11 cellular contexts compared by ENCODE assay signal in genomic region chr20:17875106-17875980, GRCh38.
DNase-seq lines count a peak whose midpoint lies in the region; ATAC-seq and TF ChIP-seq lines count a peak whose summit lies in the region.
"Had no signal": no experiment of that assay in that cellular context is flagged by ENCODE, and none has a peak within 500 bp of the region (broad histone marks: within the 10 kb centered on the region; RNA-seq: fewer than 3 reads in every experiment).

No MANE protein-coding gene starts in this region.

- H3K9ac ChIP-seq in mesendoderm (ENCODE audit: low read length): no peak overlapping the region

- WGBS in mesendoderm (ENCODE audit: extremely low coverage, insufficient coverage, low lambda C conversion rate): no CpG with 5 or more reads among the region's 15 CpGs

- no peak overlapping the region for H2BK5ac ChIP-seq in mesendoderm (ENCODE audit: low read length)

- H3K27ac ChIP-seq in Peyer's patch (peak overlapping the region in 3 of 4 donors; percentile 73 to 91 (median 85)), mesendoderm (ENCODE audit: low read depth, low read length) (no peak overlapping the region)

- no peak overlapping the region for H3K4me3 ChIP-seq in AG09309 (ENCODE audit: control insufficient read depth, low read depth, low read length)
- peak overlapping the region in 1 of 4 donors; percentile 10 for H3K4me3 ChIP-seq in Peyer's patch
- H3K4me3 ChIP-seq in fibroblast of the aortic adventitia (ENCODE audit: low read depth, low read length): no peak overlapping the region
- no peak overlapping the region for H3K4me3 ChIP-seq in mesendoderm (ENCODE audit: low read length)

- peak; percentile 57 for DNase-seq in AG09309 (ENCODE audit: low read depth)
- DNase-seq in Peyer's patch: peak in 2 of 3 donors; percentile 94 to 96
- peak; percentile 94 for DNase-seq in fibroblast of the aortic adventitia (ENCODE audit: low read depth)
- DNase-seq in omental fat pad (ENCODE audit: low spot score): peak; percentile 43
- no peak for DNase-seq in mesendoderm
- DNase-seq in effector CD8-positive, alpha-beta T cell (lab: John Stamatoyannopoulos, UW): no peak
- no peak for DNase-seq in NCI-H526 treated with DMSO at 0.1 percent for 48 hours (lab: John Stamatoyannopoulos, UW)
- DNase-seq: activated CD8-positive, alpha-beta memory T cell treated with anti-CD3 and anti-CD28 coated beads, Interleukin-2, amount 50 U/mL, for 4 hours; NCI-H1694; stimulated activated CD8-positive, alpha-beta memory T cell treated with anti-CD3 and anti-CD28 coated beads, Interleukin-4, amount 100 ng/mL, for 48 hours had no signal

- no peak overlapping the region for H3K4ac ChIP-seq in mesendoderm (ENCODE audit: low read depth, low read length)

- no peak overlapping the region for H4K8ac ChIP-seq in mesendoderm (ENCODE audit: low read depth, low read length)

- no peaks in the 10 kb centered on the region for H3K79me2 ChIP-seq in mesendoderm (ENCODE audit: control insufficient read depth, insufficient read depth, low read length)

- TF ChIP-seq CTCF in AG09309 (IDR thresholded peaks at IDR 0.05; ENCODE audit: control insufficient read depth, insufficient read depth, low read depth, low read length, missing control alignments) (no peak), Peyer's patch (IDR thresholded peaks at IDR 0.05) (no peak), fibroblast of the aortic adventitia (IDR thresholded peaks at IDR 0.05; ENCODE audit: insufficient read depth, low read length) (no peak), omental fat pad (IDR thresholded peaks at IDR 0.05) (no peak)

- no peak overlapping the region for H3K23ac ChIP-seq in mesendoderm (ENCODE audit: low read length)

- no peaks in the 10 kb centered on the region for H3K9me3 ChIP-seq in Peyer's patch

- no peak overlapping the region for H2BK15ac ChIP-seq in mesendoderm (replicated peaks; ENCODE audit: low read depth)

- H3K4me2 ChIP-seq in mesendoderm (ENCODE audit: low read length): no peak overlapping the region

- H3K36me3 ChIP-seq in Peyer's patch (no peaks in the 10 kb centered on the region), mesendoderm (ENCODE audit: control insufficient read depth, insufficient read depth, low read length) (no peaks in the 10 kb centered on the region)

- no peak overlapping the region for H2BK120ac ChIP-seq in mesendoderm (ENCODE audit: low read depth, low read length)

- H3K79me1 ChIP-seq in mesendoderm (ENCODE audit: low read length): no peaks in the 10 kb centered on the region

- H2AK5ac ChIP-seq in mesendoderm (ENCODE audit: low read length): no peak overlapping the region

- no peak overlapping the region for H3K18ac ChIP-seq in mesendoderm (ENCODE audit: low read length)

- no peak overlapping the region for H4K5ac ChIP-seq in mesendoderm (ENCODE audit: low read length)

- H3K56ac ChIP-seq in mesendoderm (ENCODE audit: low read length): no peak overlapping the region

- peak in 1 of 2 donors; percentile 51 for TF ChIP-seq POLR2A in Peyer's patch (IDR thresholded peaks at IDR 0.05)

- H3K27me3 ChIP-seq in Peyer's patch: no peaks in the 10 kb centered on the region
- H3K27me3 ChIP-seq in mesendoderm (ENCODE audit: insufficient read depth, low read length, poor library complexity): no peaks in the 10 kb centered on the region

- H3K4me1 ChIP-seq in Peyer's patch (peaks cover 0 to 44% (median 12%) of the 10 kb centered on the region in 4 donors), mesendoderm (ENCODE audit: control insufficient read depth, low read depth, low read length) (peaks cover 7% of the 10 kb centered on the region)

- ATAC-seq in omental fat pad (ENCODE audit: low FRiP score): peak; percentile 73
- no peak for ATAC-seq in GM19455 (IDR thresholded peaks at IDR 0.05; ENCODE audit: unreplicated experiment)

Comparison
In these comparisons a context has a peak if more than half of its experiments do, and no peak if none do; other contexts are left out.
1. DNase-seq: peak in AG09309 (single experiment), Peyer's patch (2 of 3), fibroblast of the aortic adventitia (single experiment) and omental fat pad (single experiment); none in mesendoderm (single experiment), effector CD8-positive, alpha-beta T cell (single experiment) and NCI-H526 treated with DMSO at 0.1 percent for 48 hours (single experiment).